ENCODE assay signal across 6 cellular contexts in genomic region chr10:131500181-131500580, GRCh38.
"Had no signal": no experiment of that assay in that cellular context is flagged by ENCODE, and none has a peak within 500 bp of the region (broad histone marks: within the 10 kb centered on the region; RNA-seq: fewer than 3 reads in every experiment).

No MANE protein-coding gene starts in this region.

- H3K4me3 Mint-ChIP-seq: IgD-negative memory B cell had no signal

- H3K27me3 Mint-ChIP-seq: IgD-negative memory B cell had no signal

- H3K4me3 ChIP-seq: K562 had no signal

- H3K27ac ChIP-seq: HL-60 had no signal

- ATAC-seq: HepG2, K562 had no signal

- H3K4me1 Mint-ChIP-seq: IgD-negative memory B cell had no signal

- DNase-seq: IMR-90 had no signal

- FAIRE-seq: HepG2, HTR-8/SVneo, K562 had no signal
